ENCODE assay signal across 8 cellular contexts in the genomic region with DNA sequence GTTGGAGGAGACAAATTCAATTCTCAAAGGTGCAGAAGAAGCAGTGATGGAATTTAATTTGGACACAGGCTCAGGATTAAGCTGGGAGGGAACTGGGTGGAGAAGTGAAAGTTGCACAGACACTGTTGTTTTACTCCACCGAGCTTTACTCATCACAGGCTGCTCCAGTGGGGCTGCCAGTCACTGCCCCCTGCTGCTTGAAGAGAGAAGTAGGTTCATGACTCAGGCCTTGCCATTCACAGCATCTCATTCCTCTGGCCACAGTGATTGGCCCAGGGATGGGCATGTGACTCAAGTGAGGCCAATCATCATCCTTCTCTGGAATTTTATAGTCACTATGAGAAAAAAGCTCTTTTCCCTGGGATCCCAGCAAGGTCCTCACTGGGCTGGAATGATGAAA. TPM values are rescaled to one million over a fixed set of nuclear protein-coding genes. Genes with fewer than 3 reads are reported as not detected.
A peak's percentile ranks its signal among the peaks of the same experiment; 100 is the strongest.
DNase-seq lines count a peak whose midpoint lies in the region; FAIRE-seq and TF ChIP-seq lines count a peak whose summit lies in the region.

No MANE protein-coding gene starts in this region.

- no peaks in the 10 kb centered on the region for H3K36me3 ChIP-seq in testis (ENCODE audit: low read depth, missing control alignments)
- H3K36me3 ChIP-seq in vagina: no peaks in the 10 kb centered on the region

- intact Hi-C loops in testis (cut with DNase I; ENCODE audit: low total_unique reads): no loop called here
- intact Hi-C loops in vagina (cut with DNase I): no loop called here

- no peaks in the 10 kb centered on the region for H3K9me3 ChIP-seq in testis
- H3K9me3 ChIP-seq in vagina: no peaks in the 10 kb centered on the region

- no peak overlapping the region for H3K27ac ChIP-seq in testis
- no peak overlapping the region for H3K27ac ChIP-seq in vagina

- WGBS in testis, 2 donors: 64 to 67% methylated on average over 1 of the region's 1 CpG

- DNase-seq in GM12892 (ENCODE audit: insufficient read length) (no peak), H54 (ENCODE audit: insufficient read length, low spot score) (peak; percentile 39), MV-4-11 (lab: John Stamatoyannopoulos, UW) (peak; percentile 93), activated T-cell treated with anti-CD3 and anti-CD28 coated beads for 1 hour (ENCODE audit: low read depth) (peak; percentile 24), iPS-NIHi7 (ENCODE audit: extremely low spot score) (peak; percentile 75), testis (peak; percentile 41), vagina (ENCODE audit: extremely low spot score in 2 of 2) (no peak), GOT3 (lab: John Stamatoyannopoulos, UW) (no peak)

- TF ChIP-seq CTCF in testis (IDR thresholded peaks at IDR 0.05) (no peak), vagina (IDR thresholded peaks at IDR 0.05) (no peak)

- no peak overlapping the region for H3K4me3 ChIP-seq in testis
- no peak overlapping the region for H3K4me3 ChIP-seq in vagina

- H3K4me1 ChIP-seq in testis (no peaks in the 10 kb centered on the region), vagina (no peaks in the 10 kb centered on the region)

- no peaks in the 10 kb centered on the region for H3K27me3 ChIP-seq in testis
- H3K27me3 ChIP-seq in vagina: no peaks in the 10 kb centered on the region

- FAIRE-seq in GM12892 (lab: Jason Lieb, UNC) (peak; percentile 50), H54 (lab: Jason Lieb, UNC) (no peak)

- TF ChIP-seq POLR2A in GM12892 (IDR thresholded peaks at IDR 0.05; ENCODE audit: low read depth, low read length) (no peak), H54 (IDR thresholded peaks at IDR 0.05; ENCODE audit: low read depth, low read length) (no peak), testis (IDR thresholded peaks at IDR 0.05) (no peak), vagina (IDR thresholded peaks at IDR 0.05) (no peak)

RNA-seq across cellular contexts. Expression of gene GNAO1, which starts 11.8 kb away (rescaled TPM):
- polyA plus RNA-seq in GM12892 (2012; ENCODE audit: missing spikeins): not detected
- 10 to 100 TPM; 28.6 to 33.3 TPM for total RNA-seq in testis
- polyA plus RNA-seq in testis (ENCODE audit: insufficient read depth, low read depth, low replicate concordance): 37.1 TPM
- total RNA-seq in vagina: 16.2 TPM

Comparison
In these comparisons a context has a peak if more than half of its experiments do, and no peak if none do; other contexts are left out.
1. DNase-seq: peak in H54 (single experiment), MV-4-11 (single experiment), activated T-cell treated with anti-CD3 and anti-CD28 coated beads for 1 hour (single experiment), iPS-NIHi7 (single experiment) and testis (single experiment); none in GM12892 (single experiment), vagina (0 of 2) and GOT3 (single experiment).